In the genomic region with DNA sequence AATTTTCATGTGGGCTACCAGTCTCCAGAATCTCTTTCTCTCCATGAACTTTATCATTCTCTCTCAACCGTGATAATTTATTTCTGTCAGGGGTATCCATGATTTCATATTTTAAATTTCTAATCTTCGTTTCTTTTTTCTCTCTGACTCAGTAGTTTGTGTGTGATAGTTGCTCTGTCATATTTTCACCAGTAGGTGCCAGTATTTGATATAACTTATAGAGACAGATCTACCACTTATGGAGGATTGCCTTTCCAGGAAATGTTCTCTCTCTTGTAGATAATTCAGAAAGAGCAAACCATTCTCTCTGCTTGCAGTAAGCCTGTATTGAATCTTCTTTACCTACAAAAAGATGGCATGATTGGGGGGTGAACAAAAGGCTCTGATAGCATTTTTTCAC, we compare ENCODE assay signal across 8 cellular contexts.
DNase-seq lines count a peak whose midpoint lies in the region; ATAC-seq and TF ChIP-seq lines count a peak whose summit lies in the region.

No MANE protein-coding gene starts in this region.

- in situ Hi-C loops in astrocyte of the cerebellum (cut with HindIII; ENCODE audit: low sequenced_read_pairs): no loop called here

- ATAC-seq in Right ventricle myocardium superior (ENCODE audit: poor library complexity): peak; percentile 52
- ATAC-seq in Right ventricle myocardium inferior: no peak
- no peak for ATAC-seq in HG03196 (IDR thresholded peaks at IDR 0.05; ENCODE audit: unreplicated experiment)
- ATAC-seq in HG03521 (IDR thresholded peaks at IDR 0.05; ENCODE audit: unreplicated experiment): no peak

- DNase-seq in Right ventricle myocardium superior (no peak), Right ventricle myocardium inferior (ENCODE audit: missing footprints) (no peak), NCI-H1694 (lab: John Stamatoyannopoulos, UW) (peak; percentile 20), astrocyte of the cerebellum (ENCODE audit: low read depth) (peak; percentile 19), kidney tubule cell (ENCODE audit: low spot score) (peak; percentile 50), NCI-H1436 (lab: John Stamatoyannopoulos, UW) (no peak)

- no peak overlapping the region for H3K4me3 ChIP-seq in astrocyte of the cerebellum (ENCODE audit: low read depth, low read length)

- intact Hi-C loops in Right ventricle myocardium superior (cut with DNase I) (loop anchor here (10.0 kb wide), 1 partner anchor 238 kb away; no protein-coding TSS in a partner anchor), Right ventricle myocardium inferior (cut with DNase I) (loop anchor here (2.0 kb wide), 1 partner anchor 400 kb away; the partner anchor contains the start of gene RPGR)

- no peak for TF ChIP-seq CTCF in astrocyte of the cerebellum (IDR thresholded peaks at IDR 0.05; ENCODE audit: low read depth, low read length, missing control alignments)

Comparison
In these comparisons a context has a peak if more than half of its experiments do, and no peak if none do; other contexts are left out.
1. DNase-seq: peak in NCI-H1694 (single experiment), astrocyte of the cerebellum (single experiment) and kidney tubule cell (single experiment); none in Right ventricle myocardium superior (single experiment), Right ventricle myocardium inferior (single experiment) and NCI-H1436 (single experiment).